10 cellular contexts compared by ENCODE assay signal in genomic region chr2:206766057-206766930, GRCh38. TPM values are rescaled to one million over a fixed set of nuclear protein-coding genes. Genes with fewer than 3 reads are reported as not detected.
DNase-seq lines count a peak whose midpoint lies in the region; ATAC-seq and TF ChIP-seq lines count a peak whose summit lies in the region.
"Had no signal": no experiment of that assay in that cellular context is flagged by ENCODE, and none has a peak within 500 bp of the region (broad histone marks: within the 10 kb centered on the region; RNA-seq: fewer than 3 reads in every experiment).

No MANE protein-coding gene starts in this region.

- H4K20me1 ChIP-seq in IMR-90 (ENCODE audit: insufficient read depth, low read length), result no peaks in the 10 kb centered on the region

- no CpG with 5 or more reads among the region's 12 CpGs for WGBS in IMR-90 (ENCODE audit: extremely low coverage in 2 of 2, insufficient read length in 1 of 2), 2 experiments

- no peak for TF ChIP-seq POLR2A in IMR-90 (IDR thresholded peaks at IDR 0.05; ENCODE audit: low read depth, low read length)

- CTCF ChIA-PET in A673 (lab: Charles Lee) (interaction anchor here (0.7 kb wide), 1 partner anchor 218 kb away, joined by 11 read pairs; no protein-coding TSS in a partner anchor), IMR-90 (lab: Yijun Ruan, JAX) (no interaction called here)

- no peak overlapping the region for H3K18ac ChIP-seq in IMR-90 (ENCODE audit: low read depth, low read length)

- peaks cover 17% of the 10 kb centered on the region for H3K36me3 ChIP-seq in A673 (ENCODE audit: insufficient read depth, low read length, poor library complexity, severe bottlenecking)
- H3K36me3 ChIP-seq in IMR-90 (ENCODE audit: control insufficient read depth, insufficient read depth, low read length), result peaks cover 2% of the 10 kb centered on the region
- H3K36me3 ChIP-seq in muscle layer of colon (ENCODE audit: insufficient read depth, low read length), result peaks cover 35% of the 10 kb centered on the region

- H3K27ac ChIP-seq in A673 (ENCODE audit: low read depth, low read length, poor library complexity, severe bottlenecking) (peak overlapping the region; percentile 88), IMR-90 (ENCODE audit: insufficient read depth, low read length) (no peak overlapping the region), muscle layer of colon (ENCODE audit: low read depth, low read length) (peak overlapping the region; percentile 78)

- H3K56ac ChIP-seq in IMR-90 (ENCODE audit: extremely low read depth, insufficient read depth, low read length), result no peak overlapping the region

- DNase-seq in A673 (ENCODE audit: low spot score), result peak; percentile 6
- no peak for DNase-seq in IMR-90
- DNase-seq in central memory CD8-positive, alpha-beta T cell (ENCODE audit: low spot score in 2 of 2), result no peak
- no peak for DNase-seq in NCI-H345 treated with DMSO at 0.1 percent for 48 hours (lab: John Stamatoyannopoulos, UW; ENCODE audit: unreplicated experiment)
- DNase-seq in 8988T, result no peak

- no peaks in the 10 kb centered on the region for H3K27me3 Mint-ChIP-seq in central memory CD8-positive, alpha-beta T cell

- H2BK120ac ChIP-seq in IMR-90 (ENCODE audit: low read depth, low read length), result no peak overlapping the region

- POLR2A ChIA-PET in A673 (lab: Charles Lee; ENCODE audit: low non-redundant PET), result interaction anchor here (0.7 kb wide), 1 partner anchor 101 kb away, joined by 18 read pairs; no protein-coding TSS in a partner anchor
- POLR2A ChIA-PET in IMR-90 (lab: Charles Lee; ENCODE audit: unreplicated experiment), result no interaction called here

- H3K4me3 Mint-ChIP-seq in central memory CD8-positive, alpha-beta T cell, result no peak overlapping the region

- intact Hi-C loops in A673 (cut with micrococcal nuclease; ENCODE audit: unreplicated experiment) (no loop called here), IMR-90 (cut with micrococcal nuclease) (no loop called here)

- H3K9me1 ChIP-seq in IMR-90 (ENCODE audit: insufficient read depth, low read length), result no peaks in the 10 kb centered on the region

- H2AK5ac ChIP-seq in IMR-90 (ENCODE audit: low read depth, low read length), result no peak overlapping the region

- peaks cover 3% of the 10 kb centered on the region for H3K4me1 ChIP-seq in A673 (ENCODE audit: insufficient read depth, low read length, poor library complexity, severe bottlenecking)
- no peaks in the 10 kb centered on the region for H3K4me1 ChIP-seq in IMR-90 (ENCODE audit: control insufficient read depth, insufficient read depth, low read length)
- H3K4me1 ChIP-seq in muscle layer of colon (ENCODE audit: insufficient read depth, low read length), result peaks cover 43% of the 10 kb centered on the region

- H3K4me1 Mint-ChIP-seq in central memory CD8-positive, alpha-beta T cell, result peaks cover 16% of the 10 kb centered on the region

- H2BK5ac ChIP-seq in IMR-90 (ENCODE audit: low read depth, low read length, poor library complexity, severe bottlenecking), result no peak overlapping the region

- peak overlapping the region; percentile 91 for H3K27ac Mint-ChIP-seq in central memory CD8-positive, alpha-beta T cell (ENCODE audit: low read depth)

- no peak for TF ChIP-seq RAD21 in IMR-90 (IDR thresholded peaks at IDR 0.05; ENCODE audit: low read length)

- H2AFZ ChIP-seq in IMR-90 (replicated peaks; ENCODE audit: low read length, poor library complexity), result no peak overlapping the region

- dilution Hi-C loops in IMR-90 (cut with HindIII; ENCODE audit: low sequenced_read_pairs, unreplicated experiment), result no loop called here

- no peak overlapping the region for H2AK9ac ChIP-seq in IMR-90 (replicated peaks; ENCODE audit: low read depth, low read length, poor library complexity)

- H3K36me3 Mint-ChIP-seq in central memory CD8-positive, alpha-beta T cell (ENCODE audit: insufficient read depth), result peaks cover 22% of the 10 kb centered on the region

- H4K8ac ChIP-seq in IMR-90 (ENCODE audit: low read depth in 2 of 2, low read length in 2 of 2), result peak overlapping the region in 1 of 2 experiments; percentile 51; a peak in 2 of 4 replicates

- in situ Hi-C loops in IMR-90 (cut with MboI; ENCODE audit: low sequenced_read_pairs), result no loop called here

- H4K91ac ChIP-seq in IMR-90 (ENCODE audit: insufficient read depth, low read depth, low read length), result no peak overlapping the region

- no peak overlapping the region for H3K14ac ChIP-seq in IMR-90 (replicated peaks; ENCODE audit: low read depth, low read length)

- no TSS peak for BruUV-seq in A673 (replicated peaks; lab: Mats Ljungman, UMichigan)
- no TSS peak for BruUV-seq in IMR-90 (replicated peaks; lab: Mats Ljungman, UMichigan)

- ATAC-seq in IMR-90 (ENCODE audit: low read depth) (no peak), HG03159 (IDR thresholded peaks at IDR 0.05; ENCODE audit: unreplicated experiment) (no peak), HG02852 (IDR thresholded peaks at IDR 0.05; ENCODE audit: unreplicated experiment) (no peak)
- no peak for ATAC-seq in central memory CD8-positive, alpha-beta T cell (replicated peaks; ENCODE audit: extremely low read depth, poor library complexity, severe bottlenecking)

- H3K9me3 ChIP-seq in A673 (ENCODE audit: low read depth, low read length, poor library complexity, severe bottlenecking) (no peaks in the 10 kb centered on the region), IMR-90 (ENCODE audit: control insufficient read depth, insufficient read depth, low read length) (no peaks in the 10 kb centered on the region), muscle layer of colon (ENCODE audit: low read length) (no peaks in the 10 kb centered on the region)

- H3K23ac ChIP-seq in IMR-90 (ENCODE audit: low read depth, low read length), result no peak overlapping the region

- TF ChIP-seq CTCF in A673 (conservative IDR thresholded peaks at IDR 0.05; ENCODE audit: low read depth, low read length) (no peak), IMR-90 (conservative IDR thresholded peaks at IDR 0.05; ENCODE audit: low read depth, low read length) (no peak)

- H2BK20ac ChIP-seq in IMR-90 (ENCODE audit: low read depth, low read length), result no peak overlapping the region

- H3K79me1 ChIP-seq in IMR-90 (ENCODE audit: low read depth in 1 of 2, low read length in 2 of 2), result peaks cover 10 to 14% of the 10 kb centered on the region in 2 experiments

- H3K4me3 ChIP-seq in A673 (ENCODE audit: low read depth, low read length, poor library complexity, severe bottlenecking), result peak overlapping the region; percentile 98
- H3K4me3 ChIP-seq in IMR-90 (ENCODE audit: insufficient read depth, low read depth, low read length), result peak overlapping the region; percentile 75
- peak overlapping the region; percentile 51 to 98 for H3K4me3 ChIP-seq in muscle layer of colon (ENCODE audit: low read depth in 1 of 2, low read length in 2 of 2)

- H3K9ac ChIP-seq in IMR-90 (ENCODE audit: low read depth, low read length) (peak overlapping the region; percentile 94), muscle layer of colon (ENCODE audit: low read length) (peak overlapping the region; percentile 95)

- H3K9me3 Mint-ChIP-seq in central memory CD8-positive, alpha-beta T cell, result no peaks in the 10 kb centered on the region

- H3K4ac ChIP-seq in IMR-90 (ENCODE audit: low read depth, low read length), result no peak overlapping the region

- H4K5ac ChIP-seq in IMR-90 (ENCODE audit: low read depth, low read length), result no peak overlapping the region

- peak overlapping the region; percentile 17; the same call in 1 of the 2 replicates for H3K4me2 ChIP-seq in IMR-90 (ENCODE audit: low read depth, low read length)

- peaks cover 3% of the 10 kb centered on the region for H3K27me3 ChIP-seq in A673 (replicated peaks; ENCODE audit: insufficient read depth, low read depth, low read length, poor library complexity)
- H3K27me3 ChIP-seq in IMR-90 (ENCODE audit: control insufficient read depth, insufficient read depth, low read length), result no peaks in the 10 kb centered on the region
- no peaks in the 10 kb centered on the region for H3K27me3 ChIP-seq in muscle layer of colon (ENCODE audit: control insufficient read depth in 1 of 2, insufficient read depth in 2 of 2, low read length in 2 of 2)

- no peak overlapping the region for H2BK15ac ChIP-seq in IMR-90 (ENCODE audit: low read depth, low read length)

TF ChIP-seq in IMR-90, 13 proteins besides CTCF, POLR2A, EP300 and RAD21:
- no peak for TF ChIP-seq MAZ (IDR thresholded peaks at IDR 0.05; ENCODE audit: borderline replicate concordance, low read depth, low read length)
- no peak for TF ChIP-seq RFX5 (IDR thresholded peaks at IDR 0.05; ENCODE audit: low read depth, low read length)
- TF ChIP-seq MXI1 (IDR thresholded peaks at IDR 0.05; ENCODE audit: borderline replicate concordance, low read depth, low read length), result no peak
- TF ChIP-seq BHLHE40 (IDR thresholded peaks at IDR 0.05; ENCODE audit: low read depth, low read length), result no peak
- TF ChIP-seq CHD1 (IDR thresholded peaks at IDR 0.05; ENCODE audit: low read depth, low read length), result no peak
- TF ChIP-seq CEBPB (IDR thresholded peaks at IDR 0.05; ENCODE audit: low read depth, low read length), result no peak
- no peak for TF ChIP-seq MAFK (IDR thresholded peaks at IDR 0.05; ENCODE audit: low read depth, low read length)

RNA-seq across cellular contexts. Expression of gene FASTKD2, which starts 0.9 kb away (rescaled TPM):
- total RNA-seq in A673 (2021) (27.3 and 35.4 TPM in 2 replicates), IMR-90 (2012; rRNA removed) (50.4 and 70.3 TPM in 2 replicates)
- polyA plus RNA-seq in IMR-90 (2012; rRNA removed), result 17.6 and 18.5 TPM in 2 replicates
- 4.6 and 5.5 TPM in 2 replicates for polyA plus RNA-seq in IMR-90 (2012; cell fraction: cytosol; rRNA removed)
- 5.7 and 30.9 TPM in 2 replicates for polyA plus RNA-seq in IMR-90 (2012; cell fraction: nucleus; rRNA removed; ENCODE audit: low replicate concordance)

RNA-seq across cellular contexts. Expression of gene MDH1B, which starts 1.2 kb away (rescaled TPM):
- total RNA-seq in A673 (2021), result 0.68 and 0.86 TPM in 2 replicates
- total RNA-seq in IMR-90 (2012; rRNA removed), result 0.54 and 0.56 TPM in 2 replicates
- polyA plus RNA-seq in IMR-90 (2012; rRNA removed), result 0.38 and 0.53 TPM in 2 replicates
- polyA plus RNA-seq in IMR-90 (2012; cell fraction: cytosol; rRNA removed), result 0.19 and 0.35 TPM in 2 replicates
- polyA plus RNA-seq in IMR-90 (2012; cell fraction: nucleus; rRNA removed; ENCODE audit: low replicate concordance), result 0.11 and 0.71 TPM in 2 replicates

RNA-seq across cellular contexts. Expression of gene DYTN, which starts 48.1 kb away (rescaled TPM):
- not detected in 2 replicates for total RNA-seq in A673 (2021)
- not detected in 2 replicates for total RNA-seq in IMR-90 (2012; rRNA removed)
- polyA plus RNA-seq in IMR-90 (2012; rRNA removed), result not detected in 2 replicates
- polyA plus RNA-seq in IMR-90 (2012; cell fraction: cytosol; rRNA removed), result not detected in 2 replicates
- polyA plus RNA-seq in IMR-90 (2012; cell fraction: nucleus; rRNA removed; ENCODE audit: low replicate concordance), result not detected in 2 replicates
- total RNA-seq: dermis microvascular lymphatic vessel endothelial cell, subcutaneous adipose tissue had no signal
